In genomic region chr9:76516350-76516749, GRCh38 we compare ENCODE assay signal across 18 cellular contexts. TPM values are rescaled to one million over a fixed set of nuclear protein-coding genes. Genes with fewer than 3 reads are reported as not detected.
DNase-seq lines count a peak whose midpoint lies in the region; ATAC-seq, FAIRE-seq and TF ChIP-seq lines count a peak whose summit lies in the region.
"Had no signal": no experiment of that assay in that cellular context is flagged by ENCODE, and none has a peak within 500 bp of the region (broad histone marks: within the 10 kb centered on the region; RNA-seq: fewer than 3 reads in every experiment).

No MANE protein-coding gene starts in this region.

- ATAC-seq in gastroesophageal sphincter, result no peak
- ATAC-seq: left colon; natural killer cell treated with Interleukin-12 subunit alpha and Interleukin-12 subunit beta and Interleukin-15 and Interleukin-18, amount 100 ng/mL, for 72 hours; right lobe of liver had no signal

- H3K4me1 ChIP-seq in Loucy (ENCODE audit: insufficient read depth, low read length, poor library complexity, severe bottlenecking) (peaks cover 21% of the 10 kb centered on the region), gastroesophageal sphincter (no peaks in the 10 kb centered on the region)
- H3K4me1 ChIP-seq: right lobe of liver had no signal

- WGBS in gastroesophageal sphincter (ENCODE audit: low coverage in 1 of 2), 2 donors, result 55 to 61% methylated on average over 5 to 6 of the region's 6 CpGs

- H3K27ac Mint-ChIP-seq in chondrocyte (ENCODE audit: unreplicated experiment) (peak overlapping the region; percentile 55), HFFc6 (no peak overlapping the region)
- H3K27ac Mint-ChIP-seq: activated T-helper 1 cell treated with anti-CD3 and anti-CD28 coated beads, Interleukin-12 subunit alpha, Interleukin-12 subunit beta, Interleukin-2, Interleukin-4 antibody, amounts not matched to agents 30 ng/mL and 10 ng/mL and 1 ng/mL, durations not matched to agents 14 hours and 24 hours and 36 hours had no signal

- H3K36me3 ChIP-seq in Loucy (ENCODE audit: insufficient read depth, low read length) (no peaks in the 10 kb centered on the region), gastroesophageal sphincter (no peaks in the 10 kb centered on the region)
- H3K36me3 ChIP-seq: right lobe of liver had no signal

- no peaks in the 10 kb centered on the region for H3K79me2 ChIP-seq in Loucy (ENCODE audit: insufficient read depth, low read length)

- peak; percentile 22 for DNase-seq in CD1c-positive myeloid dendritic cell (ENCODE audit: extremely low spot score)
- no peak for DNase-seq in GM12892 (ENCODE audit: insufficient read length)
- DNase-seq in chondrocyte (ENCODE audit: low spot score), result no peak
- no peak for DNase-seq in T-helper 9 cell
- no peak for DNase-seq in HFFc6
- DNase-seq in cerebellum (ENCODE audit: low spot score), result no peak
- DNase-seq: aorta; effector CD8-positive, alpha-beta T cell; left colon; NK-92 treated with Interleukin-12 subunit alpha and Interleukin-12 subunit beta, amount 100 ng/mL, for 24 hours; right lobe of liver had no signal

- TF ChIP-seq EP300 in gastroesophageal sphincter (IDR thresholded peaks at IDR 0.05), result no peak

- no peak overlapping the region for H3K4me3 ChIP-seq in Loucy (ENCODE audit: low read length, poor library complexity, severe bottlenecking)
- H3K4me3 ChIP-seq in gastroesophageal sphincter, result no peak overlapping the region
- H3K4me3 ChIP-seq: right lobe of liver, SK-N-MC had no signal

- no peaks in the 10 kb centered on the region for H4K20me1 ChIP-seq in Loucy (ENCODE audit: insufficient read depth, low read length, poor library complexity, severe bottlenecking)

- FAIRE-seq in GM12892 (lab: Jason Lieb, UNC), result peak; percentile 14
- FAIRE-seq: frontal cortex had no signal

- no peak for TF ChIP-seq POLR2A in GM12892 (IDR thresholded peaks at IDR 0.05; ENCODE audit: low read depth, low read length)
- TF ChIP-seq POLR2A in gastroesophageal sphincter (IDR thresholded peaks at IDR 0.05), result no peak

- H3K4me3 Mint-ChIP-seq in chondrocyte (ENCODE audit: unreplicated experiment) (no peak overlapping the region), HFFc6 (no peak overlapping the region)
- H3K4me3 Mint-ChIP-seq: activated T-helper 1 cell treated with anti-CD3 and anti-CD28 coated beads, Interleukin-12 subunit alpha, Interleukin-12 subunit beta, Interleukin-2, Interleukin-4 antibody, amounts not matched to agents 30 ng/mL and 10 ng/mL and 1 ng/mL, durations not matched to agents 14 hours and 24 hours and 36 hours; natural killer cell treated with Interleukin-12 subunit alpha and Interleukin-12 subunit beta and Interleukin-15 and Interleukin-18, amount 100 ng/mL, for 72 hours had no signal

- H3K9me3 ChIP-seq in Loucy (ENCODE audit: insufficient read depth, low read depth, low read length) (peaks cover 6% of the 10 kb centered on the region; the same call in 1 of the 2 replicates), gastroesophageal sphincter (peaks cover 0 to 4% (median 0%) of the 10 kb centered on the region in 3 donors)
- H3K9me3 ChIP-seq: right lobe of liver had no signal

- no peaks in the 10 kb centered on the region for H3K9me2 ChIP-seq in Loucy (replicated peaks; ENCODE audit: low read depth, low read length)

- no peak overlapping the region for H3K27ac ChIP-seq in gastroesophageal sphincter
- H3K27ac ChIP-seq: C4-2B, right lobe of liver, SK-N-MC had no signal

- H3K27me3 Mint-ChIP-seq in chondrocyte (ENCODE audit: low read depth) (no peaks in the 10 kb centered on the region), HFFc6 (ENCODE audit: insufficient read depth) (peaks cover 2% of the 10 kb centered on the region)
- H3K27me3 Mint-ChIP-seq: natural killer cell treated with Interleukin-12 subunit alpha and Interleukin-12 subunit beta and Interleukin-15 and Interleukin-18, amount 100 ng/mL, for 72 hours had no signal

- TF ChIP-seq CTCF in Loucy (conservative IDR thresholded peaks at IDR 0.05; ENCODE audit: low read length) (no peak), chondrocyte (IDR thresholded peaks at IDR 0.05) (no peak), gastroesophageal sphincter (IDR thresholded peaks at IDR 0.05) (no peak), HFFc6 (IDR thresholded peaks at IDR 0.05) (no peak)

- H3K9ac ChIP-seq in Loucy (ENCODE audit: low read depth, low read length, poor library complexity, severe bottlenecking), result no peak overlapping the region

- peaks cover 43% of the 10 kb centered on the region for H3K4me1 Mint-ChIP-seq in chondrocyte (ENCODE audit: low read depth)
- H3K4me1 Mint-ChIP-seq in HFFc6 (ENCODE audit: low read depth), result peaks cover 25% of the 10 kb centered on the region

- H3K4me2 ChIP-seq in Loucy (ENCODE audit: low read depth, low read length, poor library complexity, severe bottlenecking), result peak overlapping the region; percentile 21

- H3K9me3 Mint-ChIP-seq in chondrocyte (ENCODE audit: low read depth) (peaks cover 11% of the 10 kb centered on the region), HFFc6 (no peaks in the 10 kb centered on the region)
- H3K9me3 Mint-ChIP-seq: natural killer cell treated with Interleukin-12 subunit alpha and Interleukin-12 subunit beta and Interleukin-15 and Interleukin-18, amount 100 ng/mL, for 72 hours had no signal

- H3F3A ChIP-seq in Loucy (ENCODE audit: low read depth), result no peaks in the 10 kb centered on the region

- H3K36me3 Mint-ChIP-seq in chondrocyte (ENCODE audit: low read depth), result peaks cover 3% of the 10 kb centered on the region
- H3K36me3 Mint-ChIP-seq in HFFc6 (ENCODE audit: low read depth), result peaks cover 6% of the 10 kb centered on the region; the same call in 1 of the 2 replicates

- H2AFZ ChIP-seq in Loucy (ENCODE audit: low read length), result no peak overlapping the region

- H3K27me3 ChIP-seq in Loucy (ENCODE audit: insufficient read depth, low read length, poor library complexity, severe bottlenecking), result no peaks in the 10 kb centered on the region
- peaks cover 5% of the 10 kb centered on the region for H3K27me3 ChIP-seq in gastroesophageal sphincter
- H3K27me3 ChIP-seq: right lobe of liver had no signal

RNA-seq across cellular contexts. Expression of gene GCNT1, which starts 57.4 kb away (rescaled TPM):
- polyA plus RNA-seq in GM12892 (2012; ENCODE audit: missing spikeins), result 7.4 TPM
- 10.3 to 40.2 TPM (median 11.0 TPM) in 3 replicates for total RNA-seq in chondrocyte
- 1 to 10 TPM; 2.0 to 5.7 (median 3.5) TPM for total RNA-seq in gastroesophageal sphincter
- total RNA-seq in HFFc6 (2021; fragmentation: NEBNext Ultra II Directional; extraction: Animal tissue kit (Norgen Biotek cat#: 25700)), result 10 to 100 TPM; 15.0 to 26.2 (median 19.7) TPM
- 4.2 TPM for total RNA-seq in cerebellum
